In genomic region chr11:19627566-19627965, GRCh38 we compare ENCODE assay signal across 23 cellular contexts.
DNase-seq lines count a peak whose midpoint lies in the region; TF ChIP-seq lines count a peak whose summit lies in the region.
"Had no signal": no experiment of that assay in that cellular context is flagged by ENCODE, and none has a peak within 500 bp of the region (broad histone marks: within the 10 kb centered on the region; RNA-seq: fewer than 3 reads in every experiment).

No MANE protein-coding gene starts in this region.

- H3K4me3 ChIP-seq in right atrium auricular region: no peak overlapping the region
- H3K4me3 ChIP-seq in coronary artery: no peak overlapping the region
- no peak overlapping the region for H3K4me3 ChIP-seq in sigmoid colon
- H3K4me3 ChIP-seq: A549, cardiac muscle cell, GM23338, neural progenitor cell, Peyer's patch, SJCRH30, skin epidermis had no signal

- H3K9me3 ChIP-seq in right atrium auricular region: no peaks in the 10 kb centered on the region
- no peaks in the 10 kb centered on the region for H3K9me3 ChIP-seq in sigmoid colon
- H3K9me3 ChIP-seq: Peyer's patch had no signal

- peak overlapping the region; percentile 66 to 73 for H3K27ac ChIP-seq in right atrium auricular region
- peak overlapping the region; percentile 60 to 92 for H3K27ac ChIP-seq in coronary artery
- peak overlapping the region; percentile 22 to 78 (median 77) for H3K27ac ChIP-seq in sigmoid colon
- H3K27ac ChIP-seq: A549, cardiac muscle cell, neural progenitor cell, SJCRH30 had no signal

- H3K27me3 ChIP-seq in right atrium auricular region (no peaks in the 10 kb centered on the region), sigmoid colon (no peaks in the 10 kb centered on the region)
- H3K27me3 ChIP-seq: neural progenitor cell, Peyer's patch, SJCRH30 had no signal

- intact Hi-C loops in cardiac septum (cut with DNase I) (no loop called here), sigmoid colon (cut with DNase I) (loop anchor here (10.0 kb wide), 1 partner anchor 47 kb away; no protein-coding TSS in a partner anchor)

- H3K4me1 ChIP-seq in right atrium auricular region (peaks cover 0 to 36% of the 10 kb centered on the region in 2 donors), sigmoid colon (peaks cover 0 to 31% (median 20%) of the 10 kb centered on the region in 4 donors)
- H3K4me1 ChIP-seq: A549, neural progenitor cell, Peyer's patch had no signal

- DNase-seq in right atrium auricular region (ENCODE audit: low spot score): no peak
- no peak for DNase-seq in cardiac septum (ENCODE audit: low spot score)
- peak; percentile 55 for DNase-seq in coronary artery (ENCODE audit: low spot score)
- no peak for DNase-seq in sigmoid colon
- DNase-seq in ureter (ENCODE audit: low spot score): peak; percentile 13
- DNase-seq in cerebellar nuclear complex (lab: John Stamatoyannopoulos, UW): no peak
- no peak for DNase-seq in T-helper 2 cell
- DNase-seq in activated CD4-positive, alpha-beta T cell treated with anti-CD3 and anti-CD28 coated beads, Interleukin-2, amount 50 U/mL, for 4 hours: no peak
- DNase-seq: activated CD4-positive, alpha-beta T cell treated with anti-CD3 and anti-CD28 coated beads, Interleukin-2, amount 10 ng/mL, durations not matched to agents 24 days and 14 days; activated effector memory CD4-positive, alpha-beta T cell treated with anti-CD3 and anti-CD28 coated beads, Interleukin-2, amount 50 U/mL, for 16 hours; activated T-cell treated with anti-CD3 and anti-CD28 coated beads, Interleukin-2, amount 50 U/mL, for 1 hour; CD8-positive, alpha-beta T cell; NCI-H2107; NCI-H345; NCI-H69; SJCRH30; T-cell had no signal

- no peak for TF ChIP-seq EP300 in sigmoid colon (IDR thresholded peaks at IDR 0.05)

- TF ChIP-seq CTCF in right atrium auricular region (IDR thresholded peaks at IDR 0.05) (no peak), coronary artery (IDR thresholded peaks at IDR 0.05) (no peak), sigmoid colon (IDR thresholded peaks at IDR 0.05) (no peak)

- no peaks in the 10 kb centered on the region for H3K36me3 ChIP-seq in right atrium auricular region
- H3K36me3 ChIP-seq in sigmoid colon: no peaks in the 10 kb centered on the region
- H3K36me3 ChIP-seq: cardiac muscle cell, neural progenitor cell, Peyer's patch had no signal

- TF ChIP-seq POLR2A in sigmoid colon (IDR thresholded peaks at IDR 0.05): no peak

- WGBS in sigmoid colon, 2 donors: 67 to 71% methylated on average over 4 of the region's 4 CpGs

Comparison
In these comparisons a context has a peak if more than half of its experiments do, and no peak if none do; other contexts are left out.
1. DNase-seq: peak in coronary artery (single experiment) and ureter (single experiment); none in right atrium auricular region (single experiment), cardiac septum (single experiment), sigmoid colon (single experiment), cerebellar nuclear complex (0 of 2), T-helper 2 cell (0 of 5) and activated CD4-positive, alpha-beta T cell treated with anti-CD3 and anti-CD28 coated beads, Interleukin-2, amount 50 U/mL, for 4 hours (0 of 2).
2. Peak in every context shown above with its lines, with median percentiles within 50 percentile points of each other: H3K27ac ChIP-seq.